18 cellular contexts compared by ENCODE assay signal in genomic region chr3:190849607-190850006, GRCh38. TPM values are rescaled to one million over a fixed set of nuclear protein-coding genes. Genes with fewer than 3 reads are reported as not detected.
DNase-seq lines count a peak whose midpoint lies in the region; ATAC-seq and TF ChIP-seq lines count a peak whose summit lies in the region.
"Had no signal": no experiment of that assay in that cellular context is flagged by ENCODE, and none has a peak within 500 bp of the region (broad histone marks: within the 10 kb centered on the region; RNA-seq: fewer than 3 reads in every experiment).

No MANE protein-coding gene starts in this region.

- H3K27me3 ChIP-seq in foreskin keratinocyte: no peaks in the 10 kb centered on the region

- no peaks in the 10 kb centered on the region for H3K4me1 Mint-ChIP-seq in activated CD4-positive, alpha-beta T cell treated with anti-CD3 and anti-CD28 coated beads for 36 hours
- H3K4me1 Mint-ChIP-seq in activated CD4-positive, alpha-beta T cell treated with anti-CD3 and anti-CD28 coated beads, Interleukin-2, amount 10 ng/mL, durations not matched to agents 24 days and 14 days: no peaks in the 10 kb centered on the region
- H3K4me1 Mint-ChIP-seq in activated T-helper 17 cell treated with anti-CD3 and anti-CD28 coated beads, Interleukin-2, amount 50 U/mL, for 72 hours: no peaks in the 10 kb centered on the region
- no peaks in the 10 kb centered on the region for H3K4me1 Mint-ChIP-seq in type B pancreatic cell (ENCODE audit: unreplicated experiment)

- peaks cover 6% of the 10 kb centered on the region for H3K27me3 Mint-ChIP-seq in activated CD4-positive, alpha-beta T cell treated with anti-CD3 and anti-CD28 coated beads for 36 hours
- no peaks in the 10 kb centered on the region for H3K27me3 Mint-ChIP-seq in activated CD4-positive, alpha-beta T cell treated with anti-CD3 and anti-CD28 coated beads, Interleukin-2, amount 10 ng/mL, durations not matched to agents 24 days and 14 days
- H3K27me3 Mint-ChIP-seq in activated T-helper 17 cell treated with anti-CD3 and anti-CD28 coated beads, Interleukin-2, amount 50 U/mL, for 72 hours: no peaks in the 10 kb centered on the region
- peaks cover 4% of the 10 kb centered on the region for H3K27me3 Mint-ChIP-seq in type B pancreatic cell
- H3K27me3 Mint-ChIP-seq: CD4-positive, alpha-beta T cell had no signal

- CTCF ChIA-PET in activated CD4-positive, alpha-beta T cell treated with anti-CD3 and anti-CD28 coated beads for 36 hours (lab: Charles Lee): no interaction called here

- no peak overlapping the region for H3K27ac Mint-ChIP-seq in activated CD4-positive, alpha-beta T cell treated with anti-CD3 and anti-CD28 coated beads for 36 hours
- H3K27ac Mint-ChIP-seq in activated CD4-positive, alpha-beta T cell treated with anti-CD3 and anti-CD28 coated beads, Interleukin-2, amount 10 ng/mL, durations not matched to agents 24 days and 14 days: no peak overlapping the region
- no peak overlapping the region for H3K27ac Mint-ChIP-seq in activated T-helper 17 cell treated with anti-CD3 and anti-CD28 coated beads, Interleukin-2, amount 50 U/mL, for 72 hours
- H3K27ac Mint-ChIP-seq in type B pancreatic cell: no peak overlapping the region
- H3K27ac Mint-ChIP-seq: CD4-positive, alpha-beta T cell had no signal

- no peak overlapping the region for H3K27ac ChIP-seq in foreskin keratinocyte
- H3K27ac ChIP-seq: 22Rv1, A549, C4-2B, GM23248 had no signal

- no peaks in the 10 kb centered on the region for H3K4me1 ChIP-seq in foreskin keratinocyte
- H3K4me1 ChIP-seq: A549, Caco-2 had no signal

- no peaks in the 10 kb centered on the region for H3K36me3 Mint-ChIP-seq in activated CD4-positive, alpha-beta T cell treated with anti-CD3 and anti-CD28 coated beads for 36 hours (ENCODE audit: low read depth)
- H3K36me3 Mint-ChIP-seq in activated CD4-positive, alpha-beta T cell treated with anti-CD3 and anti-CD28 coated beads, Interleukin-2, amount 10 ng/mL, durations not matched to agents 24 days and 14 days (ENCODE audit: low read depth): no peaks in the 10 kb centered on the region
- no peaks in the 10 kb centered on the region for H3K36me3 Mint-ChIP-seq in activated T-helper 17 cell treated with anti-CD3 and anti-CD28 coated beads, Interleukin-2, amount 50 U/mL, for 72 hours (ENCODE audit: low read depth)
- H3K36me3 Mint-ChIP-seq in type B pancreatic cell: no peaks in the 10 kb centered on the region

- H3K9me3 Mint-ChIP-seq in activated CD4-positive, alpha-beta T cell treated with anti-CD3 and anti-CD28 coated beads for 36 hours (ENCODE audit: low read depth): no peaks in the 10 kb centered on the region
- H3K9me3 Mint-ChIP-seq in activated CD4-positive, alpha-beta T cell treated with anti-CD3 and anti-CD28 coated beads, Interleukin-2, amount 10 ng/mL, durations not matched to agents 24 days and 14 days: no peaks in the 10 kb centered on the region
- no peaks in the 10 kb centered on the region for H3K9me3 Mint-ChIP-seq in activated T-helper 17 cell treated with anti-CD3 and anti-CD28 coated beads, Interleukin-2, amount 50 U/mL, for 72 hours
- no peaks in the 10 kb centered on the region for H3K9me3 Mint-ChIP-seq in type B pancreatic cell
- H3K9me3 Mint-ChIP-seq: CD4-positive, alpha-beta T cell had no signal

- no peak overlapping the region for H3K4me3 Mint-ChIP-seq in activated CD4-positive, alpha-beta T cell treated with anti-CD3 and anti-CD28 coated beads for 36 hours
- H3K4me3 Mint-ChIP-seq in activated CD4-positive, alpha-beta T cell treated with anti-CD3 and anti-CD28 coated beads, Interleukin-2, amount 10 ng/mL, durations not matched to agents 24 days and 14 days: no peak overlapping the region
- no peak overlapping the region for H3K4me3 Mint-ChIP-seq in activated T-helper 17 cell treated with anti-CD3 and anti-CD28 coated beads, Interleukin-2, amount 50 U/mL, for 72 hours
- H3K4me3 Mint-ChIP-seq in type B pancreatic cell: no peak overlapping the region
- H3K4me3 Mint-ChIP-seq: CD4-positive, alpha-beta T cell had no signal

- ATAC-seq in activated CD4-positive, alpha-beta T cell treated with anti-CD3 and anti-CD28 coated beads for 36 hours: peak; percentile 26
- ATAC-seq in activated T-helper 17 cell treated with anti-CD3 and anti-CD28 coated beads, Interleukin-2, amount 50 U/mL, for 72 hours (replicated peaks): peak; percentile 16
- peak; percentile 55 for ATAC-seq in foreskin keratinocyte
- ATAC-seq: A549 had no signal

- intact Hi-C loops in activated CD4-positive, alpha-beta T cell treated with anti-CD3 and anti-CD28 coated beads for 36 hours (cut with DNase I, micrococcal nuclease): no loop called here
- intact Hi-C loops in activated CD4-positive, alpha-beta T cell treated with anti-CD3 and anti-CD28 coated beads, Interleukin-2, amount 10 ng/mL, durations not matched to agents 24 days and 14 days (cut with micrococcal nuclease): loop anchor here (10.0 kb wide), 1 partner anchor 145 kb away; no protein-coding TSS in a partner anchor

- no peak for TF ChIP-seq CTCF in foreskin keratinocyte (conservative IDR thresholded peaks at IDR 0.05)
- no peak for TF ChIP-seq CTCF in type B pancreatic cell (conservative IDR thresholded peaks at IDR 0.05)

- POLR2A ChIA-PET in activated CD4-positive, alpha-beta T cell treated with anti-CD3 and anti-CD28 coated beads for 36 hours (lab: Charles Lee): no interaction called here

- no peak for DNase-seq in activated CD4-positive, alpha-beta T cell treated with anti-CD3 and anti-CD28 coated beads for 36 hours
- no peak for DNase-seq in activated CD4-positive, alpha-beta T cell treated with anti-CD3 and anti-CD28 coated beads, Interleukin-2, amount 10 ng/mL, durations not matched to agents 24 days and 14 days
- no peak for DNase-seq in foreskin keratinocyte
- no peak for DNase-seq in NCI-H345 (lab: John Stamatoyannopoulos, UW)
- no peak for DNase-seq in stimulated activated CD4-positive, alpha-beta T cell treated with anti-CD3 and anti-CD28 coated beads, Interleukin-1b, Interleukin-23, amount 100 ng/mL, for 48 hours
- no peak for DNase-seq in type B pancreatic cell (ENCODE audit: extremely low spot score, unreplicated experiment)
- DNase-seq: AML-193; Caco-2; CD4-positive, alpha-beta T cell; GDM1 had no signal

RNA-seq across cellular contexts. Expression of gene GMNC, which starts 12.9 kb away (rescaled TPM):
- total RNA-seq in activated CD4-positive, alpha-beta T cell treated with anti-CD3 and anti-CD28 coated beads for 36 hours: not detected
- total RNA-seq in activated CD4-positive, alpha-beta T cell treated with anti-CD3 and anti-CD28 coated beads, Interleukin-2, amount 10 ng/mL, durations not matched to agents 24 days and 14 days: not detected in 2 replicates
- total RNA-seq in activated T-helper 17 cell treated with anti-CD3 and anti-CD28 coated beads, Interleukin-2, amount 50 U/mL, for 72 hours: not detected
- not detected in 2 replicates for total RNA-seq in foreskin keratinocyte
- not detected in 2 replicates for polyA plus RNA-seq in foreskin keratinocyte
- 2.8 and 3.0 TPM in 2 replicates for total RNA-seq in type B pancreatic cell (ENCODE audit: low replicate concordance)
- total RNA-seq: Caco-2; CD4-positive, alpha-beta T cell; GM23248; H4; HT1080 had no signal
- polyA plus RNA-seq: A549, BJ, GM23248 had no signal
